In the genomic region with DNA sequence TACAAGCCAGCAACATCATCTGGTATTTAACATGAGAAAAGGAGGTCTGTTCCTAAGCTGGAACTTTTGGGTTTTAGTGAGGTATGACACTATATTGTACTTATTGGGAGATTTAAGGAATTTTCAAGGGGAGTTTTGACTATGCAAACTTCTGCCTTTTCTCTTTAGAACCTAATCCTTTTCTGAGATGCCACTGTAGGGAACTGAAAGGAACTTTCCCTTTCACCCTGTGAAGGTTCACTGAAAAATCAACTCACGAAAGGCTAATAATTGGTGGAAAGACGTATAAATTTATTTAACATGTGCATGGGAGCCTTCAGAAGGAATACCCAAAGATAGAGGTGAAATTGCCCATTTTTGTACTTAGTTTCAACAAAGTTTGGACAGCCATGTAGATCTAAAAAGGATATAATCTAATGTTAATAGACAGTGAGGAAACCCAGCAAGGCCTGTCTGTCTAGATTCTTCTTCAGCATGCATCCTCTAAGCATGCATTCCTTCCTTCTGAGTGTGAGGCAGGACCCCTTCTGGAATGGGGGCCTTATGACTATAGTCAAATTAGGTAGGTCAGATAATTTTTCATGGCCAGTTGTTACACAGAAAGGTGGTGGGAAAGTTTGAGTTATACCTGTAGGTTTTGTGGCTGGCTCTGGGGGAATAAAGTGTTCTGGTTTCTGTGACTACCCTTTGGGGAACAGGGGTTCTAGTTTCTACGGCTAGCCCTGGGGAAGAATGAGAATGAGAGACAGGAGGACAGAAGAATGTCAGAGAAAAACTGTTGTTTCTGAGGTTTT, we compare ENCODE assay signal across 15 cellular contexts.
DNase-seq lines count a peak whose midpoint lies in the region; ATAC-seq and TF ChIP-seq lines count a peak whose summit lies in the region.
"Had no signal": no experiment of that assay in that cellular context is flagged by ENCODE, and none has a peak within 500 bp of the region (broad histone marks: within the 10 kb centered on the region; RNA-seq: fewer than 3 reads in every experiment).

No MANE protein-coding gene starts in this region.

- H3K36me3 Mint-ChIP-seq in mesothelial cell of epicardium, result peaks cover 18% of the 10 kb centered on the region

- no peak for TF ChIP-seq POLR2A in GM18505 (IDR thresholded peaks at IDR 0.05; ENCODE audit: borderline replicate concordance, extremely low read depth, insufficient read depth, insufficient read length)

- ATAC-seq in GM18505 (IDR thresholded peaks at IDR 0.05; ENCODE audit: unreplicated experiment) (peak; percentile 83), GM21423 (IDR thresholded peaks at IDR 0.05; ENCODE audit: unreplicated experiment) (peak; percentile 78), HG03159 (IDR thresholded peaks at IDR 0.05; ENCODE audit: unreplicated experiment) (peak; percentile 75)
- ATAC-seq: activated CD8-positive, alpha-beta T cell treated with anti-CD3 and anti-CD28 coated beads for 36 hours; GM23338; stimulated activated naive CD8-positive, alpha-beta T cell treated with anti-CD3 and anti-CD28 coated beads, Interleukin-15, amount 100 ng/mL, for 72 hours had no signal

- peak overlapping the region; percentile 49 for H3K27ac Mint-ChIP-seq in mesothelial cell of epicardium
- H3K27ac Mint-ChIP-seq: activated CD8-positive, alpha-beta T cell treated with anti-CD3 and anti-CD28 coated beads for 36 hours; activated naive CD4-positive, alpha-beta T cell treated with anti-CD3 and anti-CD28 coated beads, Interleukin-2, amount 10 ng/mL, durations not matched to agents 7 days and 5 days; GM23338; stimulated activated naive CD8-positive, alpha-beta T cell treated with anti-CD3 and anti-CD28 coated beads, Interleukin-15, amount 100 ng/mL, for 72 hours had no signal

- no peaks in the 10 kb centered on the region for H3K4me1 ChIP-seq in HAP-1
- H3K4me1 ChIP-seq: parathyroid adenoma had no signal

- no peak for DNase-seq in mesothelial cell of epicardium (ENCODE audit: low spot score in 2 of 2, unreplicated experiment in 2 of 2)
- DNase-seq in activated naive CD4-positive, alpha-beta T cell treated with Interleukin-2 at 50 U/mL for 16 hours, result no peak
- no peak for DNase-seq in stimulated activated naive CD4-positive, alpha-beta T cell treated with Interleukin-2 at 50 U/mL for 16 hours (lab: John Stamatoyannopoulos, UW)
- no peak for DNase-seq in NCI-H69 (lab: John Stamatoyannopoulos, UW)
- DNase-seq in HAP-1 (ENCODE audit: low spot score in 2 of 2), result no peak
- DNase-seq: activated CD8-positive, alpha-beta T cell treated with anti-CD3 and anti-CD28 coated beads for 36 hours; activated naive CD4-positive, alpha-beta T cell treated with anti-CD3 and anti-CD28 coated beads, Interleukin-2, amount 10 ng/mL, durations not matched to agents 7 days and 5 days; stimulated activated CD4-positive, alpha-beta T cell treated with anti-CD3 and anti-CD28 coated beads, Interleukin-1b, Interleukin-23, amount 100 ng/mL, for 48 hours; stimulated activated naive CD8-positive, alpha-beta T cell treated with anti-CD3 and anti-CD28 coated beads, Interleukin-15, amount 100 ng/mL, for 72 hours had no signal

- no peaks in the 10 kb centered on the region for H3K27me3 Mint-ChIP-seq in mesothelial cell of epicardium (ENCODE audit: low read depth)
- H3K27me3 Mint-ChIP-seq: stimulated activated naive CD8-positive, alpha-beta T cell treated with anti-CD3 and anti-CD28 coated beads, Interleukin-15, amount 100 ng/mL, for 72 hours had no signal

- H3K4me1 Mint-ChIP-seq in mesothelial cell of epicardium, result peaks cover 8% of the 10 kb centered on the region
- H3K4me1 Mint-ChIP-seq: GM23338 had no signal

- no peaks in the 10 kb centered on the region for H3K36me3 ChIP-seq in HAP-1 (replicated peaks)

- no peak overlapping the region for H3K4me3 Mint-ChIP-seq in mesothelial cell of epicardium
- H3K4me3 Mint-ChIP-seq: activated CD8-positive, alpha-beta T cell treated with anti-CD3 and anti-CD28 coated beads for 36 hours; activated naive CD4-positive, alpha-beta T cell treated with anti-CD3 and anti-CD28 coated beads, Interleukin-2, amount 10 ng/mL, durations not matched to agents 7 days and 5 days; central memory CD8-positive, alpha-beta T cell; GM23338; stimulated activated naive CD8-positive, alpha-beta T cell treated with anti-CD3 and anti-CD28 coated beads, Interleukin-15, amount 100 ng/mL, for 72 hours had no signal

- in situ Hi-C loops in HAP-1 (cut with MboI; ENCODE audit: low sequenced_read_pairs), result no loop called here

- no peak overlapping the region for H3K4me3 ChIP-seq in HAP-1
- H3K4me3 ChIP-seq: GM23338 had no signal

- H3K27me3 ChIP-seq in HAP-1 (ENCODE audit: low read depth), result no peaks in the 10 kb centered on the region

- no peak for TF ChIP-seq CTCF in mesothelial cell of epicardium (IDR thresholded peaks at IDR 0.05; ENCODE audit: unreplicated experiment)

- H3K9me3 ChIP-seq in HAP-1, result no peaks in the 10 kb centered on the region

- H3K9me3 Mint-ChIP-seq in mesothelial cell of epicardium, result peaks cover 26% of the 10 kb centered on the region
